ENCODE assay signal across 13 cellular contexts in genomic region chr7:105306160-105306784, GRCh38.
DNase-seq lines count a peak whose midpoint lies in the region; FAIRE-seq and TF ChIP-seq lines count a peak whose summit lies in the region.
"Had no signal": no experiment of that assay in that cellular context is flagged by ENCODE, and none has a peak within 500 bp of the region (broad histone marks: within the 10 kb centered on the region; RNA-seq: fewer than 3 reads in every experiment).

No MANE protein-coding gene starts in this region.

- H3K36me3 Mint-ChIP-seq in activated CD4-positive, alpha-beta memory T cell treated with anti-CD3 and anti-CD28 coated beads, Interleukin-2, amount 10 ng/mL, durations not matched to agents 7 days and 5 days (ENCODE audit: low read depth): peaks cover 4% of the 10 kb centered on the region

- POLR2A ChIA-PET in activated CD4-positive, alpha-beta memory T cell treated with anti-CD3 and anti-CD28 coated beads, Interleukin-2, amount 10 ng/mL, durations not matched to agents 7 days and 5 days (lab: Charles Lee): interaction anchor here (0.7 to 1.4 kb wide), 4 partner anchors 8 to 82 kb away, joined by 3 to 4 read pairs (median 4); partner anchors contain the start of gene SRPK2

- H3K9me3 Mint-ChIP-seq in activated CD4-positive, alpha-beta memory T cell treated with anti-CD3 and anti-CD28 coated beads, Interleukin-2, amount 10 ng/mL, durations not matched to agents 7 days and 5 days: no peaks in the 10 kb centered on the region
- H3K9me3 Mint-ChIP-seq: H9 had no signal

- H3K27me3 Mint-ChIP-seq in activated CD4-positive, alpha-beta memory T cell treated with anti-CD3 and anti-CD28 coated beads, Interleukin-2, amount 10 ng/mL, durations not matched to agents 7 days and 5 days: no peaks in the 10 kb centered on the region

- no peaks in the 10 kb centered on the region for H3K9me3 ChIP-seq in KOPT-K1 (ENCODE audit: insufficient read depth, low read length, poor library complexity, severe bottlenecking)
- H3K9me3 ChIP-seq: right lobe of liver, tibial artery had no signal

- no peak for FAIRE-seq in GM12892 (lab: Jason Lieb, UNC)

- no peak for TF ChIP-seq POLR2A in GM12892 (IDR thresholded peaks at IDR 0.05; ENCODE audit: low read depth, low read length)

- DNase-seq in DMS79 (lab: John Stamatoyannopoulos, UW) (peak; percentile 49), medulla oblongata (ENCODE audit: extremely low spot score) (peak; percentile 38), GM12892 (ENCODE audit: insufficient read length) (no peak), COLO668 (lab: John Stamatoyannopoulos, UW; ENCODE audit: unreplicated experiment) (no peak), nucleus accumbens (lab: John Stamatoyannopoulos, UW) (no peak)
- DNase-seq in activated CD4-positive, alpha-beta memory T cell treated with anti-CD3 and anti-CD28 coated beads, Interleukin-2, amount 10 ng/mL, durations not matched to agents 7 days and 5 days: no peak
- DNase-seq: activated gamma-delta T cell, DMS153, H9, right lobe of liver, tibial artery had no signal

- H3K4me1 Mint-ChIP-seq in activated CD4-positive, alpha-beta memory T cell treated with anti-CD3 and anti-CD28 coated beads, Interleukin-2, amount 10 ng/mL, durations not matched to agents 7 days and 5 days: peaks cover 72% of the 10 kb centered on the region

- peak overlapping the region; percentile 95 for H3K27ac ChIP-seq in KOPT-K1 (ENCODE audit: low read depth, low read length, poor library complexity, severe bottlenecking)
- H3K27ac ChIP-seq: coronary artery, right lobe of liver, tibial artery had no signal

- H3K36me3 ChIP-seq in KOPT-K1 (ENCODE audit: insufficient read depth, low read length): no peaks in the 10 kb centered on the region
- H3K36me3 ChIP-seq: right lobe of liver, tibial artery had no signal

- CTCF ChIA-PET in activated CD4-positive, alpha-beta memory T cell treated with anti-CD3 and anti-CD28 coated beads, Interleukin-2, amount 10 ng/mL, durations not matched to agents 7 days and 5 days (lab: Charles Lee): no interaction called here

- H3K27ac Mint-ChIP-seq in activated CD4-positive, alpha-beta memory T cell treated with anti-CD3 and anti-CD28 coated beads, Interleukin-2, amount 10 ng/mL, durations not matched to agents 7 days and 5 days: peak overlapping the region; percentile 75

- H3K4me3 Mint-ChIP-seq in activated CD4-positive, alpha-beta memory T cell treated with anti-CD3 and anti-CD28 coated beads, Interleukin-2, amount 10 ng/mL, durations not matched to agents 7 days and 5 days: peak overlapping the region; percentile 3
- H3K4me3 Mint-ChIP-seq: H9 had no signal

Comparison
In these comparisons a context has a peak if more than half of its experiments do, and no peak if none do; other contexts are left out.
1. DNase-seq: peak in DMS79 (single experiment) and medulla oblongata (single experiment); none in activated CD4-positive, alpha-beta memory T cell treated with anti-CD3 and anti-CD28 coated beads, Interleukin-2, amount 10 ng/mL, durations not matched to agents 7 days and 5 days (single experiment), GM12892 (single experiment), COLO668 (single experiment) and nucleus accumbens (0 of 56).